Comparison of ENCODE assay signal across 19 cellular contexts in genomic region chrX:13374364-13374763, GRCh38. TPM values are rescaled to one million over a fixed set of nuclear protein-coding genes. Genes with fewer than 3 reads are reported as not detected.
DNase-seq lines count a peak whose midpoint lies in the region; ATAC-seq, FAIRE-seq and TF ChIP-seq lines count a peak whose summit lies in the region.
"Had no signal": no experiment of that assay in that cellular context is flagged by ENCODE, and none has a peak within 500 bp of the region (broad histone marks: within the 10 kb centered on the region; RNA-seq: fewer than 3 reads in every experiment).

No MANE protein-coding gene starts in this region.

- H3K36me3 ChIP-seq in astrocyte (ENCODE audit: insufficient read depth, low read length) (no peaks in the 10 kb centered on the region), osteoblast (ENCODE audit: insufficient read depth, low read length) (no peaks in the 10 kb centered on the region), uterus (no peaks in the 10 kb centered on the region)
- H3K36me3 ChIP-seq: BLaER1 treated with 17β-estradiol and CSF1 and Interleukin-3, amounts not matched to agents 10 nM and 100 nM; HAP-1; SJCRH30 had no signal

- H3K4me2 ChIP-seq in astrocyte (ENCODE audit: low read length), result no peak overlapping the region
- no peak overlapping the region for H3K4me2 ChIP-seq in osteoblast (ENCODE audit: insufficient read depth, low read length)

- FAIRE-seq in astrocyte (lab: Jason Lieb, UNC), result no peak
- FAIRE-seq: HTR-8/SVneo, K562 had no signal

- H4K20me1 ChIP-seq in astrocyte (ENCODE audit: insufficient read depth, low read length), result no peaks in the 10 kb centered on the region
- no peaks in the 10 kb centered on the region for H4K20me1 ChIP-seq in osteoblast (ENCODE audit: insufficient read depth, low read length)
- H4K20me1 ChIP-seq: BLaER1 treated with 17β-estradiol and CSF1 and Interleukin-3, amounts not matched to agents 10 nM and 100 nM had no signal

- H3K27me3 ChIP-seq in astrocyte (ENCODE audit: insufficient read depth, low read length) (no peaks in the 10 kb centered on the region), osteoblast (ENCODE audit: insufficient read depth, low read length) (no peaks in the 10 kb centered on the region), uterus (no peaks in the 10 kb centered on the region)
- H3K27me3 ChIP-seq: SJCRH30 had no signal

- H3K4me1 Mint-ChIP-seq in T-helper 1 cell treated with Interleukin-12 subunit alpha and Interleukin-12 subunit beta and Interleukin-4 antibody, amounts not matched to agents 30 μg/mL and 1 μg/mL, for 36 hours (ENCODE audit: low read depth), result peaks cover 19% of the 10 kb centered on the region
- H3K4me1 Mint-ChIP-seq in astrocyte (ENCODE audit: low read depth, unreplicated experiment), result peaks cover 36% of the 10 kb centered on the region

- H3K9me3 ChIP-seq in astrocyte (ENCODE audit: insufficient read depth, low read depth, low read length) (no peaks in the 10 kb centered on the region), osteoblast (ENCODE audit: low read depth, low read length) (no peaks in the 10 kb centered on the region), uterus (no peaks in the 10 kb centered on the region)
- H3K9me3 ChIP-seq: HAP-1, SJCRH30 had no signal

- H3K79me2 ChIP-seq in astrocyte (ENCODE audit: insufficient read depth, low read length) (no peaks in the 10 kb centered on the region), osteoblast (ENCODE audit: insufficient read depth, low read length) (no peaks in the 10 kb centered on the region)

- H3K27ac Mint-ChIP-seq in T-helper 1 cell treated with Interleukin-12 subunit alpha and Interleukin-12 subunit beta and Interleukin-4 antibody, amounts not matched to agents 30 μg/mL and 1 μg/mL, for 36 hours, result peak overlapping the region; percentile 20
- H3K27ac Mint-ChIP-seq in astrocyte (ENCODE audit: unreplicated experiment), result peak overlapping the region; percentile 78

- no peak for TF ChIP-seq POLR2A in uterus (IDR thresholded peaks at IDR 0.05)

- H3K27ac ChIP-seq in astrocyte (ENCODE audit: low read depth, low read length) (peak overlapping the region; percentile 19), osteoblast (ENCODE audit: low read depth, low read length) (peak overlapping the region; percentile 85), uterus (peak overlapping the region; percentile 53 to 82)
- H3K27ac ChIP-seq: RWPE1, SJCRH30 had no signal

- intact Hi-C loops in uterus (cut with DNase I; ENCODE audit: low total_unique reads), result no loop called here

- H3K9ac ChIP-seq in astrocyte (ENCODE audit: low read length), result no peak overlapping the region
- H3K9ac ChIP-seq: BLaER1 treated with 17β-estradiol and CSF1 and Interleukin-3, amounts not matched to agents 10 nM and 100 nM had no signal

- H2AFZ ChIP-seq in astrocyte (ENCODE audit: low read depth, low read length) (no peak overlapping the region), osteoblast (ENCODE audit: low read length) (no peak overlapping the region)

- H3K4me3 ChIP-seq in astrocyte (ENCODE audit: insufficient read depth, low read depth, low read length), result no peak overlapping the region
- H3K4me3 ChIP-seq in osteoblast (ENCODE audit: insufficient read depth, low read length), result no peak overlapping the region
- H3K4me3 ChIP-seq in uterus, result no peak overlapping the region
- H3K4me3 ChIP-seq: BLaER1 treated with 17β-estradiol and CSF1 and Interleukin-3, amounts not matched to agents 10 nM and 100 nM; HAP-1; K562; SJCRH30 had no signal

- H3K4me1 ChIP-seq in astrocyte (ENCODE audit: insufficient read depth, low read length) (peaks cover 28% of the 10 kb centered on the region), osteoblast (ENCODE audit: insufficient read depth, low read length) (peaks cover 41% of the 10 kb centered on the region), uterus (no peaks in the 10 kb centered on the region)

- H3K27me3 Mint-ChIP-seq in T-helper 1 cell treated with Interleukin-12 subunit alpha and Interleukin-12 subunit beta and Interleukin-4 antibody, amounts not matched to agents 30 μg/mL and 1 μg/mL, for 36 hours (ENCODE audit: low read depth), result no peaks in the 10 kb centered on the region
- H3K27me3 Mint-ChIP-seq in astrocyte (ENCODE audit: low read depth, unreplicated experiment), result no peaks in the 10 kb centered on the region

- no peak for DNase-seq in T-helper 1 cell
- no peak for DNase-seq in astrocyte (ENCODE audit: low read depth)
- DNase-seq in osteoblast (ENCODE audit: insufficient read length, low spot score, missing footprints), result no peak
- DNase-seq in uterus, result no peak
- DNase-seq in HUDEP-2 (lab: John Stamatoyannopoulos, UW; ENCODE audit: unreplicated experiment in 76 of 76), result no peak
- no peak for DNase-seq in cerebellar cortex (ENCODE audit: low spot score)
- DNase-seq: 8988T, NCI-H146, NCI-H2081 treated with DMSO at 0.1 percent for 48 hours, NCI-H345, NCI-H526 treated with DMSO at 0.1 percent for 48 hours, SJCRH30 had no signal

- no peaks in the 10 kb centered on the region for H3K9me3 Mint-ChIP-seq in T-helper 1 cell treated with Interleukin-12 subunit alpha and Interleukin-12 subunit beta and Interleukin-4 antibody, amounts not matched to agents 30 μg/mL and 1 μg/mL, for 36 hours
- H3K9me3 Mint-ChIP-seq in astrocyte (ENCODE audit: unreplicated experiment), result no peaks in the 10 kb centered on the region

- peaks cover 4% of the 10 kb centered on the region for H3K36me3 Mint-ChIP-seq in T-helper 1 cell treated with Interleukin-12 subunit alpha and Interleukin-12 subunit beta and Interleukin-4 antibody, amounts not matched to agents 30 μg/mL and 1 μg/mL, for 36 hours (ENCODE audit: low read depth)
- H3K36me3 Mint-ChIP-seq in astrocyte (ENCODE audit: low read depth, unreplicated experiment), result no peaks in the 10 kb centered on the region

- H3K4me3 Mint-ChIP-seq in T-helper 1 cell treated with Interleukin-12 subunit alpha and Interleukin-12 subunit beta and Interleukin-4 antibody, amounts not matched to agents 30 μg/mL and 1 μg/mL, for 36 hours, result no peak overlapping the region
- no peak overlapping the region for H3K4me3 Mint-ChIP-seq in astrocyte (ENCODE audit: unreplicated experiment)

- no peak for ATAC-seq in GM21447 (IDR thresholded peaks at IDR 0.05; ENCODE audit: unreplicated experiment)
- ATAC-seq: K562 had no signal

- TF ChIP-seq CTCF in astrocyte (IDR thresholded peaks at IDR 0.05; ENCODE audit: insufficient read depth, low read depth, low read length) (no peak), osteoblast (IDR thresholded peaks at IDR 0.05; ENCODE audit: extremely low read depth, low read depth, low read length) (no peak), uterus (IDR thresholded peaks at IDR 0.05) (no peak)

RNA-seq across cellular contexts. Expression of gene ATXN3L, which starts 54.5 kb away (rescaled TPM):
- total RNA-seq in astrocyte, result not detected in 2 replicates
- total RNA-seq in osteoblast, result not detected in 2 replicates
- total RNA-seq in uterus, result not detected
- total RNA-seq: K562, SJCRH30 had no signal

Comparison
In these comparisons a context has a peak if more than half of its experiments do, and no peak if none do; other contexts are left out.
1. H3K27ac ChIP-seq: peak in every context shown above with its lines; median percentile 85 in osteoblast; 68 in uterus; 19 in astrocyte.